17 cellular contexts compared by ENCODE assay signal in the genomic region with DNA sequence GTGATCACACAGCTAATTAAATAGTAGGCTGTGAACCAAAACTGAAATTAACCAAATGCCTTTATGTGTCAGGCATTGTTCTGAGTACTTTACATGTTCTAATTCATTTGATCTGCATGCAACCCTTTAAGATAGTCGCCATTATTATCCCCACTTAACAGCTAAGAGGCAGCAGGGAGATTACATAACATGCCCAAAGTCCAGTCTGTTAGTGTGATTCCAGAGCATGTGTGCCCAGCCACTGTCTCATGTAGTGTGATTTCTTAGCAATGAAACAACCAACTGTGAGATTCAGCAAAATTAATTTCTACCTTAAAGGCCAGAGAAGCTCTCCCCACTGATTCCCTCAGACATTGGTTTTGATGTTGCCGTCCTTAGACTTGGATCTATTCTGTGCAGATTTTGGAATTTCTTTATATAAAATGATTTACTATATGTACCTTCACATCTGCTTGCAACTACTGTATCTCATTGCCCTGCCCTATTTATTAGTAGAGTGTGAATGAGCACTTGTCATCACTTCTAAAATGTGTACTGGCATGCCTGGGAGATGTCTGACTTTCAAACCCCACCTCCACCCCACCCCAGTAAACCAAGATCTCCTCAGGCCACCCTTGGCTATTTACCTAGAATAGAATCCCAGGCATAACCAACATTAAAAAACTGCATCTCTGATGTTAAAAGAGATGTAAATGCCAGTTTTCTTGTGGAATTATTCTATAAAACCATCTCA. TPM values are rescaled to one million over a fixed set of nuclear protein-coding genes. Genes with fewer than 3 reads are reported as not detected.
A peak's percentile ranks its signal among the peaks of the same experiment; 100 is the strongest.
DNase-seq lines count a peak whose midpoint lies in the region; ATAC-seq, FAIRE-seq and TF ChIP-seq lines count a peak whose summit lies in the region.
"Had no signal": no experiment of that assay in that cellular context is flagged by ENCODE, and none has a peak within 500 bp of the region (broad histone marks: within the 10 kb centered on the region; RNA-seq: fewer than 3 reads in every experiment).

No MANE protein-coding gene starts in this region.

- H3K9me3 Mint-ChIP-seq in activated CD4-positive, alpha-beta T cell treated with anti-CD3 and anti-CD28 coated beads, Interleukin-2, amount 10 ng/mL, durations not matched to agents 7 days and 5 days, result no peaks in the 10 kb centered on the region

- no peak overlapping the region for H3K27ac Mint-ChIP-seq in activated CD4-positive, alpha-beta T cell treated with anti-CD3 and anti-CD28 coated beads, Interleukin-2, amount 10 ng/mL, durations not matched to agents 7 days and 5 days

- FAIRE-seq in GM12891 (lab: Jason Lieb, UNC), result peak; percentile 9
- FAIRE-seq: A549, D721Med had no signal

- ATAC-seq in Right ventricle myocardium superior (ENCODE audit: poor library complexity) (peak; percentile 67), Right ventricle myocardium inferior (no peak), GM19452 (IDR thresholded peaks at IDR 0.05; ENCODE audit: unreplicated experiment) (no peak)
- ATAC-seq: A549, SK-N-SH treated with all-trans-retinoic acid at 6 μM for 48 hours had no signal

- TF ChIP-seq CTCF in epithelial cell of esophagus (IDR thresholded peaks at IDR 0.05; ENCODE audit: insufficient read depth, low read depth, low read length, missing control alignments), result no peak

- DNase-seq in Right ventricle myocardium superior (no peak), Right ventricle myocardium inferior (ENCODE audit: missing footprints) (no peak), GM12891 (ENCODE audit: insufficient read length, low spot score) (no peak), epithelial cell of esophagus (ENCODE audit: low read depth) (peak; percentile 59), renal cortical epithelial cell (ENCODE audit: low read depth) (peak; percentile 13), midbrain (lab: John Stamatoyannopoulos, UW) (no peak)
- DNase-seq in activated CD4-positive, alpha-beta T cell treated with anti-CD3 and anti-CD28 coated beads, Interleukin-2, amount 10 ng/mL, durations not matched to agents 7 days and 5 days, result no peak
- DNase-seq: H7, IMR-90, NCI-H1436, NCI-H1930, NCI-H2171, SIG-M5 had no signal

- intact Hi-C loops in Right ventricle myocardium superior (cut with DNase I), result no loop called here
- intact Hi-C loops in Right ventricle myocardium inferior (cut with DNase I), result no loop called here

- H3K27me3 Mint-ChIP-seq in activated CD4-positive, alpha-beta T cell treated with anti-CD3 and anti-CD28 coated beads, Interleukin-2, amount 10 ng/mL, durations not matched to agents 7 days and 5 days, result no peaks in the 10 kb centered on the region

- POLR2A ChIA-PET in activated CD4-positive, alpha-beta T cell treated with anti-CD3 and anti-CD28 coated beads, Interleukin-2, amount 10 ng/mL, durations not matched to agents 7 days and 5 days (lab: Charles Lee), result no interaction called here

- H3K4me3 ChIP-seq in epithelial cell of esophagus (ENCODE audit: low read length), result no peak overlapping the region
- H3K4me3 ChIP-seq: A549 had no signal

- peaks cover 2% of the 10 kb centered on the region for H3K4me1 Mint-ChIP-seq in activated CD4-positive, alpha-beta T cell treated with anti-CD3 and anti-CD28 coated beads, Interleukin-2, amount 10 ng/mL, durations not matched to agents 7 days and 5 days

- CTCF ChIA-PET in activated CD4-positive, alpha-beta T cell treated with anti-CD3 and anti-CD28 coated beads, Interleukin-2, amount 10 ng/mL, durations not matched to agents 7 days and 5 days (lab: Charles Lee), result interaction anchor here (0.9 kb wide), 1 partner anchor 13 kb away, joined by 3 read pairs; no protein-coding TSS in a partner anchor

- TF ChIP-seq POLR2A in GM12891 (IDR thresholded peaks at IDR 0.05; ENCODE audit: low read depth, low read length), result no peak

- no peak overlapping the region for H3K4me3 Mint-ChIP-seq in activated CD4-positive, alpha-beta T cell treated with anti-CD3 and anti-CD28 coated beads, Interleukin-2, amount 10 ng/mL, durations not matched to agents 7 days and 5 days

- H3K36me3 Mint-ChIP-seq in activated CD4-positive, alpha-beta T cell treated with anti-CD3 and anti-CD28 coated beads, Interleukin-2, amount 10 ng/mL, durations not matched to agents 7 days and 5 days (ENCODE audit: low read depth), result peaks cover 15% of the 10 kb centered on the region

TF ChIP-seq in GM12891, 5 proteins besides CTCF, POLR2A, EP300 and RAD21:
- TF ChIP-seq POU2F2 (IDR thresholded peaks at IDR 0.05; ENCODE audit: low read depth, low read length), result no peak
- TF ChIP-seq TAF1 (IDR thresholded peaks at IDR 0.05; ENCODE audit: low read depth, low read length), result no peak
- no peak for TF ChIP-seq SPI1 (IDR thresholded peaks at IDR 0.05; ENCODE audit: low read depth, low read length)
- no peak for TF ChIP-seq POLR2AphosphoS5 (IDR thresholded peaks at IDR 0.05; ENCODE audit: low read depth, low read length)
- TF ChIP-seq PAX5 (IDR thresholded peaks at IDR 0.05; ENCODE audit: insufficient read depth, low read length, severe bottlenecking), result no peak

RNA-seq across cellular contexts. Expression of gene POLR1D, which starts 41.2 kb away (rescaled TPM):
- total RNA-seq in Right ventricle myocardium superior (81.1 TPM), Right ventricle myocardium inferior (89.1 TPM), renal cortical epithelial cell (69.9 and 88.4 TPM in 2 replicates)
- polyA plus RNA-seq in GM12891 (2012; ENCODE audit: low read depth, missing spikeins), result 176 TPM
- 100 to 1,000 TPM; 142 to 169 TPM for total RNA-seq in activated CD4-positive, alpha-beta T cell treated with anti-CD3 and anti-CD28 coated beads, Interleukin-2, amount 10 ng/mL, durations not matched to agents 7 days and 5 days

RNA-seq across cellular contexts. Expression of gene LNX2, which starts 42.6 kb away (rescaled TPM):
- 9.7 TPM for total RNA-seq in Right ventricle myocardium superior
- total RNA-seq in Right ventricle myocardium inferior, result 11.4 TPM
- polyA plus RNA-seq in GM12891 (2012; ENCODE audit: low read depth, missing spikeins), result 1.3 TPM
- total RNA-seq in renal cortical epithelial cell, result 9.0 and 16.5 TPM in 2 replicates
- 1 to 10 TPM; 7.6 to 9.5 TPM for total RNA-seq in activated CD4-positive, alpha-beta T cell treated with anti-CD3 and anti-CD28 coated beads, Interleukin-2, amount 10 ng/mL, durations not matched to agents 7 days and 5 days

Comparison
In these comparisons a context has a peak if more than half of its experiments do, and no peak if none do; other contexts are left out.
1. DNase-seq: peak in epithelial cell of esophagus (single experiment) and renal cortical epithelial cell (single experiment); none in Right ventricle myocardium superior (single experiment), Right ventricle myocardium inferior (single experiment), GM12891 (single experiment), activated CD4-positive, alpha-beta T cell treated with anti-CD3 and anti-CD28 coated beads, Interleukin-2, amount 10 ng/mL, durations not matched to agents 7 days and 5 days (single experiment) and midbrain (single experiment).